14 cellular contexts compared by ENCODE assay signal in genomic region chr10:73837072-73837471, GRCh38. TPM values are rescaled to one million over a fixed set of nuclear protein-coding genes. Genes with fewer than 3 reads are reported as not detected.
DNase-seq lines count a peak whose midpoint lies in the region; ATAC-seq and TF ChIP-seq lines count a peak whose summit lies in the region.
"Had no signal": no experiment of that assay in that cellular context is flagged by ENCODE, and none has a peak within 500 bp of the region (broad histone marks: within the 10 kb centered on the region; RNA-seq: fewer than 3 reads in every experiment).

No MANE protein-coding gene starts in this region.

- no peak for ATAC-seq in GM21737 (IDR thresholded peaks at IDR 0.05; ENCODE audit: unreplicated experiment)
- ATAC-seq: left colon; natural killer cell; stimulated activated naive CD8-positive, alpha-beta T cell treated with anti-CD3 and anti-CD28 coated beads, Interleukin-15, amount 100 ng/mL, for 72 hours had no signal

- H3K4me3 ChIP-seq in fibroblast of villous mesenchyme (ENCODE audit: low read depth, low read length): no peak overlapping the region

- DNase-seq in HCEC 1CT: peak; percentile 61
- DNase-seq in astrocyte of the hippocampus (ENCODE audit: low read depth, low spot score): peak; percentile 27
- DNase-seq in fibroblast of villous mesenchyme (ENCODE audit: low read depth): peak; percentile 20
- peak; percentile 50 for DNase-seq in stromal cell of bone marrow (ENCODE audit: low read depth)
- DNase-seq in hypothalamus (lab: John Stamatoyannopoulos, UW): no peak
- no peak for DNase-seq in NCI-H1417 treated with DMSO at 0.1 percent for 48 hours (lab: John Stamatoyannopoulos, UW)
- DNase-seq: activated CD4-positive, alpha-beta memory T cell treated with anti-CD3 and anti-CD28 coated beads, Interleukin-2, amount 10 ng/mL, durations not matched to agents 7 days and 5 days; activated effector memory CD4-positive, alpha-beta T cell treated with anti-CD3 and anti-CD28 coated beads, Interleukin-2, amount 50 U/mL, for 16 hours; left colon; natural killer cell; NCI-H1105; NCI-H524; stimulated activated naive CD8-positive, alpha-beta T cell treated with anti-CD3 and anti-CD28 coated beads, Interleukin-15, amount 100 ng/mL, for 72 hours had no signal

- no peak for TF ChIP-seq CTCF in fibroblast of villous mesenchyme (IDR thresholded peaks at IDR 0.05; ENCODE audit: insufficient read depth, low read depth, low read length)

RNA-seq across cellular contexts. Expression of gene NDST2, which starts 25.7 kb away (rescaled TPM):
- 19.3 and 22.0 TPM in 2 replicates for total RNA-seq in fibroblast of villous mesenchyme

RNA-seq across cellular contexts. Expression of gene CAMK2G, which starts 37.3 kb away (rescaled TPM):
- 30.6 and 36.7 TPM in 2 replicates for total RNA-seq in fibroblast of villous mesenchyme

RNA-seq across cellular contexts. Expression of gene ZSWIM8, which starts 51.7 kb away (rescaled TPM):
- 70.2 and 82.5 TPM in 2 replicates for total RNA-seq in fibroblast of villous mesenchyme

RNA-seq across cellular contexts. Expression of gene CHCHD1, which starts 55.2 kb away (rescaled TPM):
- 16.8 and 22.5 TPM in 2 replicates for total RNA-seq in fibroblast of villous mesenchyme

Comparison
In these comparisons a context has a peak if more than half of its experiments do, and no peak if none do; other contexts are left out.
1. DNase-seq: peak in HCEC 1CT (single experiment), astrocyte of the hippocampus (single experiment), fibroblast of villous mesenchyme (single experiment) and stromal cell of bone marrow (single experiment); none in hypothalamus (0 of 51) and NCI-H1417 treated with DMSO at 0.1 percent for 48 hours (single experiment).